In genomic region chr10:97479939-97480338, GRCh38 we compare ENCODE assay signal across 1 cellular context.
TF ChIP-seq lines count a peak whose summit lies in the region.

No MANE protein-coding gene starts in this region.

TF ChIP-seq in K562, 482 proteins besides CTCF, POLR2A, EP300 and RAD21:
- TF ChIP-seq CUX1 (CRISPR knock-in tag; IDR thresholded peaks at IDR 0.05) (no peak), ZNF766 (CRISPR knock-in tag; conservative IDR thresholded peaks at IDR 0.05) (no peak), MYNN (IDR thresholded peaks at IDR 0.05) (no peak), MYNN (CRISPR knock-in tag; IDR thresholded peaks at IDR 0.05) (no peak), YY1 (IDR thresholded peaks at IDR 0.05; ENCODE audit: borderline replicate concordance in 1 of 3, control insufficient read depth in 1 of 3, extremely low read depth in 1 of 3, insufficient read depth in 3 of 3, insufficient read length in 1 of 3, insufficient replicate concordance in 2 of 3, low read depth in 1 of 3, low read length in 2 of 3) (peak in 2 of 3 experiments; percentile 10 to 74), BCL6 (CRISPR knock-in tag; IDR thresholded peaks at IDR 0.05) (no peak), ETS1 (conservative IDR thresholded peaks at IDR 0.05; ENCODE audit: control insufficient read depth, low read depth, low read length) (no peak), PKNOX1 (IDR thresholded peaks at IDR 0.05) (peak; percentile 74), NCOR1 (IDR thresholded peaks at IDR 0.05) (no peak), ZNF316 (IDR thresholded peaks at IDR 0.05) (no peak), SFPQ (IDR thresholded peaks at IDR 0.05; ENCODE audit: low read depth, low read length) (no peak), ZNF12 (CRISPR knock-in tag; IDR thresholded peaks at IDR 0.05) (no peak), RBM17 (IDR thresholded peaks at IDR 0.05; ENCODE audit: borderline replicate concordance, low read depth, low read length) (no peak), PTTG1 (tag; IDR thresholded peaks at IDR 0.05; ENCODE audit: low read depth) (no peak)
- TF ChIP-seq, protein P1, sequence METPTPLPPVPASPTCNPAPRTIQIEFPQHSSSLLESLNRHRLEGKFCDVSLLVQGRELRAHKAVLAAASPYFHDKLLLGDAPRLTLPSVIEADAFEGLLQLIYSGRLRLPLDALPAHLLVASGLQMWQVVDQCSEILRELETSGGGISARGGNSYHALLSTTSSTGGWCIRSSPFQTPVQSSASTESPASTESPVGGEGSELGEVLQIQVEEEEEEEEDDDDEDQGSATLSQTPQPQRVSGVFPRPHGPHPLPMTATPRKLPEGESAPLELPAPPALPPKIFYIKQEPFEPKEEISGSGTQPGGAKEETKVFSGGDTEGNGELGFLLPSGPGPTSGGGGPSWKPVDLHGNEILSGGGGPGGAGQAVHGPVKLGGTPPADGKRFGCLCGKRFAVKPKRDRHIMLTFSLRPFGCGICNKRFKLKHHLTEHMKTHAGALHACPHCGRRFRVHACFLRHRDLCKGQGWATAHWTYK (CRISPR knock-in tag; IDR thresholded peaks at IDR 0.05): no peak
